12 cellular contexts compared by ENCODE assay signal in the genomic region with DNA sequence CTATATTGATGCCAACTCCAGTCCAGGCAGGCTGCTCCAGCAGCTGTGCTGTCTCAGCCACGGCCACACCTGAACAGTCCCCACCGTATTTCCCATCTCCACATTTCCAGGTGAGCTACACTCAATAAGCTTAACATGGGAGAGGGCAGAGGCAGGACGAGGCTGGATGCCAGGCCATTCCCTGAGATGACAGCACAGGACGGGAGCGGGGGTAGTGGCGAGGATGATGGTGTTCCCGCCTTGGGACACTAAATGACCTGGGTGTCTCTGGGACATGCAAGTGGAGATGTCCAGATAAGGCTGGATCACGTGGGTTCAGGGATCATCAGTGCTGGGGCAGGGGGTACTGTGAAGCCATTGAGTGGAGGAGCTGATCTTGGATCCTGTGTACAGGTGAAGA.
"Had no signal": no experiment of that assay in that cellular context is flagged by ENCODE, and none has a peak within 500 bp of the region (broad histone marks: within the 10 kb centered on the region; RNA-seq: fewer than 3 reads in every experiment).

No MANE protein-coding gene starts in this region.

- H3K4me3 ChIP-seq: dorsolateral prefrontal cortex, esophagus squamous epithelium, upper lobe of right lung had no signal

- H3K27me3 ChIP-seq: dorsolateral prefrontal cortex, upper lobe of right lung had no signal

- H3K36me3 ChIP-seq: esophagus squamous epithelium, neutrophil, upper lobe of right lung had no signal

- H3K4me1 ChIP-seq: upper lobe of right lung had no signal

- H3K27ac ChIP-seq: dorsolateral prefrontal cortex, neutrophil had no signal

- H3K9me3 ChIP-seq: esophagus squamous epithelium, neutrophil, upper lobe of right lung had no signal

- DNase-seq: activated B cell treated with CpG ODN at 0.5 μM for 24 hours; activated CD4-positive, alpha-beta T cell treated with anti-CD3 and anti-CD28 coated beads, Interleukin-2, amount 10 ng/mL, durations not matched to agents 7 days and 5 days; activated CD8-positive, alpha-beta memory T cell treated with anti-CD3 and anti-CD28 coated beads for 24 hours; cerebellar nuclear complex; dorsolateral prefrontal cortex; posterior cingulate gyrus; stimulated activated CD4-positive, alpha-beta T cell treated with anti-CD3 and anti-CD28 coated beads, Interleukin-12 subunit alpha, Interleukin-12 subunit beta, amount 100 ng/mL, for 4 hours; stimulated activated naive CD4-positive, alpha-beta T cell; T-helper 2 cell; upper lobe of right lung had no signal

- ATAC-seq: upper lobe of right lung had no signal
